Comparison of ENCODE assay signal across 1 cellular context in the genomic region with DNA sequence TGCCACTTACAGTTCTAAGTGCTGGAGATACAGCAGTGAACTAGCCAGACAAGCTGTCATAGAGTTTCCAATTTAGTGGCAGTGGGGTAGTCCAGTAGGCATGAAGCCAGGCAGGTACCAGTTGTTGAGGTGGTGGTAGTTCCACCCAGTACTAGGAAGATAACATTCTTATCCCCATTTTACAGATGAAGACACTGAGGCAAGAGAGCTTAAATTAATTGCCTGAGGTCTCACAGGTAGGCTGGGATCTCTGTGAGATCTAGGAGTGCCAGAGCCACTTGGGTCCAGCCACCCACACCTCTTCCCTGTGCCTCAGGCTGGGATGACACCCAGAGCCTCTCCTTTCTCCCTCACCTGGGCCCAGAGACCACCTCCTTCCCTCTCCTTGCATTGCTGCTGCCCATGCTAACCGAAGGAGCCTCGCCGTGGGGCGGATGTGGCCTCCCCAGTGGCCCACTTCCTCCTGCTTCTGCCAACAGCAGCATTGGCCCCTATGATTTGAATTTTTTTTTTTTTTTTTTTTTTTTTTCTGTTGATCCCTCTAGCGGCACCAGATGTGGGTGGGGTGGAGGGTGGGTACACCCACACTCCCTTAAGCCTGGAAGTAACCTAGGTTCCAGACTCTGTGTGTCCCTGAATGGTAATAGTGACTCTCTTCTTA.
A peak's percentile ranks its signal among the peaks of the same experiment; 100 is the strongest.
TF ChIP-seq lines count a peak whose summit lies in the region.

No MANE protein-coding gene starts in this region.

TF ChIP-seq in K562, 482 proteins besides CTCF, POLR2A, EP300 and RAD21 (continued from another document and continues in another):
- TF ChIP-seq, protein P1, sequence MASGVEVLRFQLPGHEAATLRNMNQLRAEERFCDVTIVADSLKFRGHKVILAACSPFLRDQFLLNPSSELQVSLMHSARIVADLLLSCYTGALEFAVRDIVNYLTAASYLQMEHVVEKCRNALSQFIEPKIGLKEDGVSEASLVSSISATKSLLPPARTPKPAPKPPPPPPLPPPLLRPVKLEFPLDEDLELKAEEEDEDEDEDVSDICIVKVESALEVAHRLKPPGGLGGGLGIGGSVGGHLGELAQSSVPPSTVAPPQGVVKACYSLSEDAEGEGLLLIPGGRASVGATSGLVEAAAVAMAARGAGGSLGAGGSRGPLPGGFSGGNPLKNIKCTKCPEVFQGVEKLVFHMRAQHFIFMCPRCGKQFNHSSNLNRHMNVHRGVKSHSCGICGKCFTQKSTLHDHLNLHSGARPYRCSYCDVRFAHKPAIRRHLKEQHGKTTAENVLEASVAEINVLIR (CRISPR knock-in tag; IDR thresholded peaks at IDR 0.05) = no peak
- no peak for TF ChIP-seq SMAD2 (IDR thresholded peaks at IDR 0.05; ENCODE audit: low read depth, low read length)
- peak; percentile 91 for TF ChIP-seq ADNP (tag; IDR thresholded peaks at IDR 0.05)
- no peak for TF ChIP-seq TAF1 (IDR thresholded peaks at IDR 0.05; ENCODE audit: control insufficient read depth, extremely low read depth, insufficient read depth, low read length, severe bottlenecking)
- TF ChIP-seq, protein P2, sequence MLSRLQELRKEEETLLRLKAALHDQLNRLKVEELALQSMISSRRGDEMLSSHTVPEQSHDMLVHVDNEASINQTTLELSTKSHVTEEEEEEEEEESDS (CRISPR knock-in tag; IDR thresholded peaks at IDR 0.05) = no peak
- 0 out of 2 replicates have a peak, but pooled peaks have one; percentile 24 for TF ChIP-seq CBX1 (IDR thresholded peaks at IDR 0.05; ENCODE audit: low read depth)
- TF ChIP-seq RBM17 (IDR thresholded peaks at IDR 0.05; ENCODE audit: borderline replicate concordance, low read depth, low read length) = no peak
- TF ChIP-seq, protein P3, sequence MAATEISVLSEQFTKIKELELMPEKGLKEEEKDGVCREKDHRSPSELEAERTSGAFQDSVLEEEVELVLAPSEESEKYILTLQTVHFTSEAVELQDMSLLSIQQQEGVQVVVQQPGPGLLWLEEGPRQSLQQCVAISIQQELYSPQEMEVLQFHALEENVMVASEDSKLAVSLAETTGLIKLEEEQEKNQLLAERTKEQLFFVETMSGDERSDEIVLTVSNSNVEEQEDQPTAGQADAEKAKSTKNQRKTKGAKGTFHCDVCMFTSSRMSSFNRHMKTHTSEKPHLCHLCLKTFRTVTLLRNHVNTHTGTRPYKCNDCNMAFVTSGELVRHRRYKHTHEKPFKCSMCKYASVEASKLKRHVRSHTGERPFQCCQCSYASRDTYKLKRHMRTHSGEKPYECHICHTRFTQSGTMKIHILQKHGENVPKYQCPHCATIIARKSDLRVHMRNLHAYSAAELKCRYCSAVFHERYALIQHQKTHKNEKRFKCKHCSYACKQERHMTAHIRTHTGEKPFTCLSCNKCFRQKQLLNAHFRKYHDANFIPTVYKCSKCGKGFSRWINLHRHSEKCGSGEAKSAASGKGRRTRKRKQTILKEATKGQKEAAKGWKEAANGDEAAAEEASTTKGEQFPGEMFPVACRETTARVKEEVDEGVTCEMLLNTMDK (IDR thresholded peaks at IDR 0.05; ENCODE audit: borderline replicate concordance, insufficient read depth, low read depth, low read length, poor library complexity, severe bottlenecking) = no peak
- TF ChIP-seq BACH1 (tag; IDR thresholded peaks at IDR 0.05) = no peak
- TF ChIP-seq, protein P4, sequence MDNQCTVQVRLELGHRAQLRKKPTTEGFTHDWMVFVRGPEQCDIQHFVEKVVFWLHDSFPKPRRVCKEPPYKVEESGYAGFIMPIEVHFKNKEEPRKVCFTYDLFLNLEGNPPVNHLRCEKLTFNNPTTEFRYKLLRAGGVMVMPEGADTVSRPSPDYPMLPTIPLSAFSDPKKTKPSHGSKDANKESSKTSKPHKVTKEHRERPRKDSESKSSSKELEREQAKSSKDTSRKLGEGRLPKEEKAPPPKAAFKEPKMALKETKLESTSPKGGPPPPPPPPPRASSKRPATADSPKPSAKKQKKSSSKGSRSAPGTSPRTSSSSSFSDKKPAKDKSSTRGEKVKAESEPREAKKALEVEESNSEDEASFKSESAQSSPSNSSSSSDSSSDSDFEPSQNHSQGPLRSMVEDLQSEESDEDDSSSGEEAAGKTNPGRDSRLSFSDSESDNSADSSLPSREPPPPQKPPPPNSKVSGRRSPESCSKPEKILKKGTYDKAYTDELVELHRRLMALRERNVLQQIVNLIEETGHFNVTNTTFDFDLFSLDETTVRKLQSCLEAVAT (IDR thresholded peaks at IDR 0.05) = no peak
- TF ChIP-seq, protein P5, sequence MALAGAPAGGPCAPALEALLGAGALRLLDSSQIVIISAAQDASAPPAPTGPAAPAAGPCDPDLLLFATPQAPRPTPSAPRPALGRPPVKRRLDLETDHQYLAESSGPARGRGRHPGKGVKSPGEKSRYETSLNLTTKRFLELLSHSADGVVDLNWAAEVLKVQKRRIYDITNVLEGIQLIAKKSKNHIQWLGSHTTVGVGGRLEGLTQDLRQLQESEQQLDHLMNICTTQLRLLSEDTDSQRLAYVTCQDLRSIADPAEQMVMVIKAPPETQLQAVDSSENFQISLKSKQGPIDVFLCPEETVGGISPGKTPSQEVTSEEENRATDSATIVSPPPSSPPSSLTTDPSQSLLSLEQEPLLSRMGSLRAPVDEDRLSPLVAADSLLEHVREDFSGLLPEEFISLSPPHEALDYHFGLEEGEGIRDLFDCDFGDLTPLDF (CRISPR knock-in tag; IDR thresholded peaks at IDR 0.05) = no peak
- TF ChIP-seq CTBP1 (IDR thresholded peaks at IDR 0.05; ENCODE audit: borderline replicate concordance) = no peak
- TF ChIP-seq ETS2 (tag; IDR thresholded peaks at IDR 0.05; ENCODE audit: borderline replicate concordance, poor library complexity, severe bottlenecking) = no peak
- no peak for TF ChIP-seq TGIF2 (CRISPR knock-in tag; IDR thresholded peaks at IDR 0.05)
- TF ChIP-seq NCOA6 (IDR thresholded peaks at IDR 0.05) = no peak
- TF ChIP-seq MTA1 (IDR thresholded peaks at IDR 0.05; ENCODE audit: borderline replicate concordance) = no peak
- TF ChIP-seq, protein P6, sequence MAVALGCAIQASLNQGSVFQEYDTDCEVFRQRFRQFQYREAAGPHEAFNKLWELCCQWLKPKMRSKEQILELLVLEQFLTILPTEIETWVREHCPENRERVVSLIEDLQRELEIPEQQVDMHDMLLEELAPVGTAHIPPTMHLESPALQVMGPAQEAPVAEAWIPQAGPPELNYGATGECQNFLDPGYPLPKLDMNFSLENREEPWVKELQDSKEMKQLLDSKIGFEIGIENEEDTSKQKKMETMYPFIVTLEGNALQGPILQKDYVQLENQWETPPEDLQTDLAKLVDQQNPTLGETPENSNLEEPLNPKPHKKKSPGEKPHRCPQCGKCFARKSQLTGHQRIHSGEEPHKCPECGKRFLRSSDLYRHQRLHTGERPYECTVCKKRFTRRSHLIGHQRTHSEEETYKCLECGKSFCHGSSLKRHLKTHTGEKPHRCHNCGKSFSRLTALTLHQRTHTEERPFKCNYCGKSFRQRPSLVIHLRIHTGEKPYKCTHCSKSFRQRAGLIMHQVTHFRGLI (CRISPR knock-in tag; IDR thresholded peaks at IDR 0.05) = no peak
- TF ChIP-seq, protein P7, sequence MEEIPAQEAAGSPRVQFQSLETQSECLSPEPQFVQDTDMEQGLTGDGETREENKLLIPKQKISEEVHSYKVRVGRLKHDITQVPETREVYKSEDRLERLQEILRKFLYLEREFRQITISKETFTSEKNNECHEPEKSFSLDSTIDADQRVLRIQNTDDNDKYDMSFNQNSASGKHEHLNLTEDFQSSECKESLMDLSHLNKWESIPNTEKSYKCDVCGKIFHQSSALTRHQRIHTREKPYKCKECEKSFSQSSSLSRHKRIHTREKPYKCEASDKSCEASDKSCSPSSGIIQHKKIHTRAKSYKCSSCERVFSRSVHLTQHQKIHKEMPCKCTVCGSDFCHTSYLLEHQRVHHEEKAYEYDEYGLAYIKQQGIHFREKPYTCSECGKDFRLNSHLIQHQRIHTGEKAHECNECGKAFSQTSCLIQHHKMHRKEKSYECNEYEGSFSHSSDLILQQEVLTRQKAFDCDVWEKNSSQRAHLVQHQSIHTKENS (CRISPR knock-in tag; IDR thresholded peaks at IDR 0.05) = no peak
- TF ChIP-seq POLR2AphosphoS2 (IDR thresholded peaks at IDR 0.05; ENCODE audit: low read length) = no peak
- TF ChIP-seq, protein P8, sequence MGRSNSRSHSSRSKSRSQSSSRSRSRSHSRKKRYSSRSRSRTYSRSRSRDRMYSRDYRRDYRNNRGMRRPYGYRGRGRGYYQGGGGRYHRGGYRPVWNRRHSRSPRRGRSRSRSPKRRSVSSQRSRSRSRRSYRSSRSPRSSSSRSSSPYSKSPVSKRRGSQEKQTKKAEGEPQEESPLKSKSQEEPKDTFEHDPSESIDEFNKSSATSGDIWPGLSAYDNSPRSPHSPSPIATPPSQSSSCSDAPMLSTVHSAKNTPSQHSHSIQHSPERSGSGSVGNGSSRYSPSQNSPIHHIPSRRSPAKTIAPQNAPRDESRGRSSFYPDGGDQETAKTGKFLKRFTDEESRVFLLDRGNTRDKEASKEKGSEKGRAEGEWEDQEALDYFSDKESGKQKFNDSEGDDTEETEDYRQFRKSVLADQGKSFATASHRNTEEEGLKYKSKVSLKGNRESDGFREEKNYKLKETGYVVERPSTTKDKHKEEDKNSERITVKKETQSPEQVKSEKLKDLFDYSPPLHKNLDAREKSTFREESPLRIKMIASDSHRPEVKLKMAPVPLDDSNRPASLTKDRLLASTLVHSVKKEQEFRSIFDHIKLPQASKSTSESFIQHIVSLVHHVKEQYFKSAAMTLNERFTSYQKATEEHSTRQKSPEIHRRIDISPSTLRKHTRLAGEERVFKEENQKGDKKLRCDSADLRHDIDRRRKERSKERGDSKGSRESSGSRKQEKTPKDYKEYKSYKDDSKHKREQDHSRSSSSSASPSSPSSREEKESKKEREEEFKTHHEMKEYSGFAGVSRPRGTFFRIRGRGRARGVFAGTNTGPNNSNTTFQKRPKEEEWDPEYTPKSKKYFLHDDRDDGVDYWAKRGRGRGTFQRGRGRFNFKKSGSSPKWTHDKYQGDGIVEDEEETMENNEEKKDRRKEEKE (IDR thresholded peaks at IDR 0.05; ENCODE audit: borderline replicate concordance in 1 of 2, control insufficient read depth in 1 of 2, low read depth in 2 of 2, low read length in 1 of 2) = no peak
- TF ChIP-seq ZKSCAN3 (CRISPR knock-in tag; IDR thresholded peaks at IDR 0.05) = no peak
- peak; percentile 95 for TF ChIP-seq RBM25 (IDR thresholded peaks at IDR 0.05; ENCODE audit: low read depth, low read length, severe bottlenecking)
- TF ChIP-seq, protein P9, sequence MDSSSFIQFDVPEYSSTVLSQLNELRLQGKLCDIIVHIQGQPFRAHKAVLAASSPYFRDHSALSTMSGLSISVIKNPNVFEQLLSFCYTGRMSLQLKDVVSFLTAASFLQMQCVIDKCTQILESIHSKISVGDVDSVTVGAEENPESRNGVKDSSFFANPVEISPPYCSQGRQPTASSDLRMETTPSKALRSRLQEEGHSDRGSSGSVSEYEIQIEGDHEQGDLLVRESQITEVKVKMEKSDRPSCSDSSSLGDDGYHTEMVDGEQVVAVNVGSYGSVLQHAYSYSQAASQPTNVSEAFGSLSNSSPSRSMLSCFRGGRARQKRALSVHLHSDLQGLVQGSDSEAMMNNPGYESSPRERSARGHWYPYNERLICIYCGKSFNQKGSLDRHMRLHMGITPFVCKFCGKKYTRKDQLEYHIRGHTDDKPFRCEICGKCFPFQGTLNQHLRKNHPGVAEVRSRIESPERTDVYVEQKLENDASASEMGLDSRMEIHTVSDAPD (CRISPR knock-in tag; IDR thresholded peaks at IDR 0.05) = no peak
- no peak for TF ChIP-seq NR2F6 (CRISPR knock-in tag; IDR thresholded peaks at IDR 0.05)
- TF ChIP-seq MEF2D (tag; conservative IDR thresholded peaks at IDR 0.05; ENCODE audit: low read depth) = no peak
- TF ChIP-seq CHD4 (IDR thresholded peaks at IDR 0.05; ENCODE audit: insufficient read depth, insufficient replicate concordance, low read depth, low read length, poor library complexity, severe bottlenecking) = peak; percentile 56
- no peak for TF ChIP-seq CBFB (CRISPR knock-in tag; IDR thresholded peaks at IDR 0.05)
- no peak for TF ChIP-seq GATA2 (CRISPR knock-in tag; IDR thresholded peaks at IDR 0.05)
- no peak for TF ChIP-seq ARID1B (IDR thresholded peaks at IDR 0.05)
- TF ChIP-seq GTF2F1 (IDR thresholded peaks at IDR 0.05; ENCODE audit: low read depth, low read length) = no peak
- TF ChIP-seq ZNF384 (IDR thresholded peaks at IDR 0.05; ENCODE audit: low read depth, low read length) = peak; percentile 54; the same call in 1 of the 2 replicates
- TF ChIP-seq, protein P10, sequence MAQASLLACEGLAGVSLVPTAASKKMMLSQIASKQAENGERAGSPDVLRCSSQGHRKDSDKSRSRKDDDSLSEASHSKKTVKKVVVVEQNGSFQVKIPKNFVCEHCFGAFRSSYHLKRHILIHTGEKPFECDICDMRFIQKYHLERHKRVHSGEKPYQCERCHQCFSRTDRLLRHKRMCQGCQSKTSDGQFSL (CRISPR knock-in tag; IDR thresholded peaks at IDR 0.05) = no peak
- TF ChIP-seq, protein P10 (tag; IDR thresholded peaks at IDR 0.05) = no peak
- no peak for TF ChIP-seq CBX8 (IDR thresholded peaks at IDR 0.05; ENCODE audit: borderline replicate concordance, extremely low read depth, low read depth, low read length, poor library complexity, severe bottlenecking)
- TF ChIP-seq E2F3 (CRISPR knock-in tag; IDR thresholded peaks at IDR 0.05) = no peak
- TF ChIP-seq SIN3B (IDR thresholded peaks at IDR 0.05; ENCODE audit: low read depth) = no peak
- no peak for TF ChIP-seq ARID2 (IDR thresholded peaks at IDR 0.05)
- no peak for TF ChIP-seq RBM15 (IDR thresholded peaks at IDR 0.05; ENCODE audit: insufficient read depth, low read length)
- no peak for TF ChIP-seq ZNF444 (CRISPR knock-in tag; IDR thresholded peaks at IDR 0.05)
- TF ChIP-seq, protein P11, sequence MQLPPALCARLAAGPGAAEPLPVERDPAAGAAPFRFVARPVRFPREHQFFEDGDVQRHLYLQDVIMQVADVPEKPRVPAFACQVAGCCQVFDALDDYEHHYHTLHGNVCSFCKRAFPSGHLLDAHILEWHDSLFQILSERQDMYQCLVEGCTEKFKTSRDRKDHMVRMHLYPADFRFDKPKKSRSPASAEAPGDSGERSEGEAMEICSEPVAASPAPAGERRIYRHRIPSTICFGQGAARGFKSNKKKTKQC (CRISPR knock-in tag; IDR thresholded peaks at IDR 0.05) = no peak
- no peak for TF ChIP-seq SREBF2 (CRISPR knock-in tag; IDR thresholded peaks at IDR 0.05)
- no peak for TF ChIP-seq NCOA2 (IDR thresholded peaks at IDR 0.05; ENCODE audit: partially characterized antibody in 2 of 2)
- TF ChIP-seq ZFP1 (CRISPR knock-in tag; IDR thresholded peaks at IDR 0.05) = no peak
- TF ChIP-seq BRD4 (IDR thresholded peaks at IDR 0.05) = no peak
- TF ChIP-seq SMARCA5 (IDR thresholded peaks at IDR 0.05) = peak; percentile 70; the same call in 1 of the 2 replicates
- no peak for TF ChIP-seq ZNF76 (CRISPR knock-in tag; IDR thresholded peaks at IDR 0.05; ENCODE audit: borderline replicate concordance)
